18 cellular contexts compared by ENCODE assay signal in genomic region chr6:22875845-22876244, GRCh38.
A peak's percentile ranks its signal among the peaks of the same experiment; 100 is the strongest.
DNase-seq lines count a peak whose midpoint lies in the region; ATAC-seq, FAIRE-seq and TF ChIP-seq lines count a peak whose summit lies in the region.
"Had no signal": no experiment of that assay in that cellular context is flagged by ENCODE, and none has a peak within 500 bp of the region (broad histone marks: within the 10 kb centered on the region; RNA-seq: fewer than 3 reads in every experiment).

No MANE protein-coding gene starts in this region.

- H3K36me3 ChIP-seq in HUES6 (ENCODE audit: control insufficient read depth, insufficient read depth, low read length) = no peaks in the 10 kb centered on the region
- no peaks in the 10 kb centered on the region for H3K36me3 ChIP-seq in K562 (ENCODE audit: control insufficient read depth, insufficient read depth, low read length)
- no peaks in the 10 kb centered on the region for H3K36me3 ChIP-seq in mesendoderm (ENCODE audit: control insufficient read depth, insufficient read depth, low read length)

- H3K27ac Mint-ChIP-seq in WTC11 = no peak overlapping the region
- H3K27ac Mint-ChIP-seq: CD4-positive, alpha-beta memory T cell had no signal

- no peak overlapping the region for H3K4ac ChIP-seq in mesendoderm (ENCODE audit: low read depth, low read length)

- H2AK5ac ChIP-seq in mesendoderm (ENCODE audit: low read length) = no peak overlapping the region

- H3K4me2 ChIP-seq in K562 (ENCODE audit: insufficient read depth, low read length) (no peak overlapping the region), mesendoderm (ENCODE audit: low read length) (no peak overlapping the region)

- H3K9ac ChIP-seq in HUES6 (ENCODE audit: low read length) (no peak overlapping the region), K562 (ENCODE audit: insufficient read depth in 1 of 2, low read depth in 2 of 2, low read length in 2 of 2) (no peak overlapping the region), mesendoderm (ENCODE audit: low read length) (no peak overlapping the region)

- DNase-seq in K562 (ENCODE audit: extremely low read depth in 1 of 4, low spot score in 3 of 4) (no peak), mesendoderm (no peak), WTC11 (ENCODE audit: low spot score) (no peak), NCI-H2171 treated with DMSO at 0.1 percent for 48 hours (lab: John Stamatoyannopoulos, UW) (no peak)
- DNase-seq: C1 segment of cervical spinal cord; Calu3; CD4-positive, alpha-beta memory T cell; COR-L47; DMS53; DMS79 treated with DMSO at 0.1 percent for 48 hours; GF-D8; GOT3; H7; HCEC 1CT had no signal

- no peaks in the 10 kb centered on the region for H3K9me1 ChIP-seq in K562 (ENCODE audit: control insufficient read depth, insufficient read depth, low read length)

- no peak overlapping the region for H3K4me3 Mint-ChIP-seq in WTC11
- H3K4me3 Mint-ChIP-seq: CD4-positive, alpha-beta memory T cell had no signal

- peaks cover 63% of the 10 kb centered on the region for H3K4me1 Mint-ChIP-seq in WTC11
- H3K4me1 Mint-ChIP-seq: CD4-positive, alpha-beta memory T cell had no signal

- FAIRE-seq in K562 (lab: Jason Lieb, UNC) = no peak
- FAIRE-seq: GM12891, GM18507 had no signal

- POLR2A ChIA-PET in K562 (lab: Yijun Ruan, JAX) (no interaction called here), WTC11 (lab: Charles Lee) (no interaction called here)

- no TSS peak for BruUV-seq in K562 (replicated peaks; lab: Mats Ljungman, UMichigan)

- H2BK15ac ChIP-seq in mesendoderm (replicated peaks; ENCODE audit: low read depth) = peak overlapping the region; percentile 59

- TF ChIP-seq CTCF in K562 (IDR thresholded peaks at IDR 0.05 in 2 of 3, conservative IDR thresholded peaks at IDR 0.05 in 1 of 3; ENCODE audit: insufficient read depth in 2 of 3, low read depth in 1 of 3, low read length in 3 of 3) = no peak
- no peak for TF ChIP-seq CTCF in WTC11 (IDR thresholded peaks at IDR 0.05)

- no peak overlapping the region for H3K4me3 ChIP-seq in HUES6 (ENCODE audit: low read depth, low read length)
- no peak overlapping the region for H3K4me3 ChIP-seq in K562
- H3K4me3 ChIP-seq in mesendoderm (ENCODE audit: low read length) = no peak overlapping the region

- no peak overlapping the region for H2BK5ac ChIP-seq in mesendoderm (ENCODE audit: low read length)

- no peaks in the 10 kb centered on the region for H3K79me2 ChIP-seq in K562 (ENCODE audit: control insufficient read depth, insufficient read depth, low read length)
- H3K79me2 ChIP-seq in mesendoderm (ENCODE audit: control insufficient read depth, insufficient read depth, low read length) = no peaks in the 10 kb centered on the region

- H2AFZ ChIP-seq in K562 (ENCODE audit: low read depth, low read length) = no peak overlapping the region

- no peaks in the 10 kb centered on the region for H3K27me3 ChIP-seq in HUES6 (ENCODE audit: control insufficient read depth, insufficient read depth, low read length)
- no peaks in the 10 kb centered on the region for H3K27me3 ChIP-seq in K562 (ENCODE audit: control insufficient read depth in 2 of 2, insufficient read depth in 2 of 2, low read length in 2 of 2)
- H3K27me3 ChIP-seq in mesendoderm (ENCODE audit: insufficient read depth, low read length, poor library complexity) = no peaks in the 10 kb centered on the region

- peaks cover 7% of the 10 kb centered on the region for H3K9me3 ChIP-seq in HUES6 (ENCODE audit: control insufficient read depth, insufficient read depth, low read depth, low read length)
- H3K9me3 ChIP-seq in K562 (replicated peaks; ENCODE audit: control insufficient read depth, insufficient read depth, low read depth, low read length) = no peaks in the 10 kb centered on the region

- H4K20me1 ChIP-seq in K562 (replicated peaks; ENCODE audit: control insufficient read depth, insufficient read depth, low read length) = no peaks in the 10 kb centered on the region

- H3K27me3 Mint-ChIP-seq in WTC11 (ENCODE audit: low read depth) = peaks cover 8% of the 10 kb centered on the region
- H3K27me3 Mint-ChIP-seq: CD4-positive, alpha-beta memory T cell had no signal

- TF ChIP-seq POLR2A in K562 (conservative IDR thresholded peaks at IDR 0.05) = no peak

- ATAC-seq in K562 (no peak), WTC11 (no peak), GM21526 (IDR thresholded peaks at IDR 0.05; ENCODE audit: low FRiP score, unreplicated experiment) (no peak)

- 0% methylated on average over 2 of the region's 2 CpGs for WGBS in K562 (ENCODE audit: insufficient coverage, low coverage, missing lambda C conversion rate)
- no CpG with 5 or more reads among the region's 2 CpGs for WGBS in mesendoderm (ENCODE audit: extremely low coverage, insufficient coverage, low lambda C conversion rate)

- no peak overlapping the region for H4K8ac ChIP-seq in mesendoderm (ENCODE audit: low read depth, low read length)

- H3K79me1 ChIP-seq in mesendoderm (ENCODE audit: low read length) = no peaks in the 10 kb centered on the region

- H4K5ac ChIP-seq in mesendoderm (ENCODE audit: low read length) = no peak overlapping the region

- H3K18ac ChIP-seq in mesendoderm (ENCODE audit: low read length) = no peak overlapping the region

- H3K4me1 ChIP-seq in HUES6 (ENCODE audit: control insufficient read depth, insufficient read depth, low read length) (peaks cover 39% of the 10 kb centered on the region), K562 (replicated peaks in 1 of 2; ENCODE audit: control insufficient read depth in 2 of 2, insufficient read depth in 2 of 2, low read length in 2 of 2) (no peaks in the 10 kb centered on the region), mesendoderm (ENCODE audit: control insufficient read depth, low read depth, low read length) (no peaks in the 10 kb centered on the region)

- TF ChIP-seq EP300 in K562 (IDR thresholded peaks at IDR 0.05; ENCODE audit: low read length) = no peak

- no peak overlapping the region for H3K23ac ChIP-seq in mesendoderm (ENCODE audit: low read length)

- TF ChIP-seq RAD21 in K562 (CRISPR knock-in tag; conservative IDR thresholded peaks at IDR 0.05 in 1 of 2, IDR thresholded peaks at IDR 0.05 in 1 of 2) = no peak

- intact Hi-C loops in K562 (cut with micrococcal nuclease) = no loop called here

- H3K27ac ChIP-seq in HUES6 (ENCODE audit: low read depth, low read length) (0 out of 2 replicates have a peak overlapping the region, but pooled peaks have one; percentile 76), K562 (ENCODE audit: extremely low read depth, low read depth, low read length) (no peak overlapping the region), mesendoderm (ENCODE audit: low read depth, low read length) (no peak overlapping the region)

- CTCF ChIA-PET in K562 (lab: Yijun Ruan, JAX; ENCODE audit: low intra/inter-chr PET ratio) = no interaction called here
- CTCF ChIA-PET in WTC11 (lab: Charles Lee) = no interaction called here

- peaks cover 11% of the 10 kb centered on the region for H3K36me3 Mint-ChIP-seq in WTC11
- H3K36me3 Mint-ChIP-seq: CD4-positive, alpha-beta memory T cell had no signal

- no peak overlapping the region for H2BK120ac ChIP-seq in mesendoderm (ENCODE audit: low read depth, low read length)

- peaks cover 13% of the 10 kb centered on the region for H3K9me3 Mint-ChIP-seq in WTC11

- H3K56ac ChIP-seq in mesendoderm (ENCODE audit: low read length) = no peak overlapping the region

- in situ Hi-C loops in K562 (cut with MboI) = no loop called here

TF ChIP-seq in K562, 482 proteins besides CTCF, POLR2A, EP300 and RAD21 (continues in another document):
- TF ChIP-seq MCM2 (IDR thresholded peaks at IDR 0.05; ENCODE audit: low read depth) = no peak
- TF ChIP-seq ZNF23 (CRISPR knock-in tag; IDR thresholded peaks at IDR 0.05) = no peak
- no peak for TF ChIP-seq CEBPG (CRISPR knock-in tag; IDR thresholded peaks at IDR 0.05)
- TF ChIP-seq CEBPG (tag; conservative IDR thresholded peaks at IDR 0.05 in 1 of 2, IDR thresholded peaks at IDR 0.05 in 1 of 2) = peak in 1 of 2 experiments; percentile 72; a peak in 2 of 4 replicates
- TF ChIP-seq HMG20A (CRISPR knock-in tag; conservative IDR thresholded peaks at IDR 0.05) = no peak
- TF ChIP-seq MTF1 (CRISPR knock-in tag; IDR thresholded peaks at IDR 0.05; ENCODE audit: borderline replicate concordance) = no peak

TF ChIP-seq in WTC11, 78 proteins besides CTCF, POLR2A, EP300 and RAD21:
- no peak for TF ChIP-seq IRF2 (CRISPR knock-in tag; IDR thresholded peaks at IDR 0.05; ENCODE audit: borderline replicate concordance, low read depth)
- no peak for TF ChIP-seq RORB (CRISPR knock-in tag; IDR thresholded peaks at IDR 0.05)
- no peak for TF ChIP-seq ZNF263 (CRISPR knock-in tag; IDR thresholded peaks at IDR 0.05; ENCODE audit: low read depth)
- TF ChIP-seq ELF4 (CRISPR knock-in tag; IDR thresholded peaks at IDR 0.05; ENCODE audit: low read depth) = no peak
- no peak for TF ChIP-seq NFE2L1 (CRISPR knock-in tag; IDR thresholded peaks at IDR 0.05)
- no peak for TF ChIP-seq GRHL2 (CRISPR knock-in tag; IDR thresholded peaks at IDR 0.05; ENCODE audit: insufficient replicate concordance, severe bottlenecking)
- no peak for TF ChIP-seq NFYB (CRISPR knock-in tag; conservative IDR thresholded peaks at IDR 0.05; ENCODE audit: low read depth)
- TF ChIP-seq ATF2 (CRISPR knock-in tag; IDR thresholded peaks at IDR 0.05; ENCODE audit: borderline replicate concordance, low read depth) = no peak
